1 cellular context compared by ENCODE assay signal in genomic region chr16:12573730-12574383, GRCh38.
A peak's percentile ranks its signal among the peaks of the same experiment; 100 is the strongest.
TF ChIP-seq lines count a peak whose summit lies in the region.

No MANE protein-coding gene starts in this region.

TF ChIP-seq in HepG2, 621 proteins besides CTCF, POLR2A, EP300 and RAD21 (continued from another document):
- TF ChIP-seq HMGXB3 (CRISPR knock-in tag; IDR thresholded peaks at IDR 0.05; ENCODE audit: borderline replicate concordance) (peak; percentile 62; the same call in 1 of the 2 replicates), WIZ (CRISPR knock-in tag; IDR thresholded peaks at IDR 0.05) (no peak), ZNF878 (CRISPR knock-in tag; IDR thresholded peaks at IDR 0.05) (0 out of 2 replicates have a peak, but pooled peaks have one; percentile 50), AGO1 (IDR thresholded peaks at IDR 0.05; ENCODE audit: low read depth, low read length, poor library complexity, severe bottlenecking) (no peak), GMEB1 (CRISPR knock-in tag; IDR thresholded peaks at IDR 0.05; ENCODE audit: borderline replicate concordance) (no peak), ZNF790 (CRISPR knock-in tag; IDR thresholded peaks at IDR 0.05; ENCODE audit: borderline replicate concordance) (no peak), PHF5A (CRISPR knock-in tag; IDR thresholded peaks at IDR 0.05; ENCODE audit: low read depth, unreplicated experiment) (peak; percentile 75), JDP2 (CRISPR knock-in tag; IDR thresholded peaks at IDR 0.05; ENCODE audit: borderline replicate concordance) (no peak), MEF2D (CRISPR knock-in tag; IDR thresholded peaks at IDR 0.05) (peak; percentile 47; the same call in 1 of the 2 replicates), CEBPZ (IDR thresholded peaks at IDR 0.05; ENCODE audit: low read length) (no peak)
TF ChIP-seq in HepG2: peak in this region for 117.
